In genomic region chr13:26186995-26187394, GRCh38 we compare ENCODE assay signal across 8 cellular contexts. TPM values are rescaled to one million over a fixed set of nuclear protein-coding genes. Genes with fewer than 3 reads are reported as not detected.
A peak's percentile ranks its signal among the peaks of the same experiment; 100 is the strongest.
DNase-seq lines count a peak whose midpoint lies in the region; ATAC-seq, FAIRE-seq and TF ChIP-seq lines count a peak whose summit lies in the region.

No MANE protein-coding gene starts in this region.

- intact Hi-C loops in Calu3 (cut with micrococcal nuclease; ENCODE audit: unreplicated experiment) (loop anchor here (1.0 to 10.0 kb wide), 2 partner anchors 188 to 309 kb away; no protein-coding TSS in a partner anchor), PC-9 (cut with micrococcal nuclease; ENCODE audit: unreplicated experiment) (loop anchor here (1.0 to 5.0 kb wide), 5 partner anchors 68 to 744 kb away; partner anchors contain the start of genes CDK8 and WASF3)

- H3K79me2 ChIP-seq in PC-9 (ENCODE audit: low read depth) = no peaks in the 10 kb centered on the region
- no peaks in the 10 kb centered on the region for H3K79me2 ChIP-seq in H1 (ENCODE audit: control insufficient read depth in 1 of 2, insufficient read depth in 2 of 2, low read length in 2 of 2)
- H3K79me2 ChIP-seq in osteoblast (ENCODE audit: insufficient read depth, low read length) = no peaks in the 10 kb centered on the region

- peak overlapping the region; percentile 84 for H3K4me3 Mint-ChIP-seq in Calu3 (ENCODE audit: low read depth, unreplicated experiment)

- peaks cover 4% of the 10 kb centered on the region; the same call in 1 of the 2 replicates for H3K23me2 ChIP-seq in H1 (ENCODE audit: low read depth, low read length)

- no peak for ATAC-seq in GM18858 (IDR thresholded peaks at IDR 0.05; ENCODE audit: unreplicated experiment)

- TF ChIP-seq CTCF in Calu3 (IDR thresholded peaks at IDR 0.05; ENCODE audit: unreplicated experiment) = no peak
- TF ChIP-seq CTCF in PC-9 (conservative IDR thresholded peaks at IDR 0.05) = no peak
- TF ChIP-seq CTCF in H1 (IDR thresholded peaks at IDR 0.05; ENCODE audit: control extremely low read depth in 1 of 3, insufficient read depth in 1 of 3, low read depth in 1 of 3, low read length in 3 of 3) = no peak
- no peak for TF ChIP-seq CTCF in osteoblast (IDR thresholded peaks at IDR 0.05; ENCODE audit: extremely low read depth, low read depth, low read length)

- H4K91ac ChIP-seq in H1 (replicated peaks; ENCODE audit: insufficient read length, low read length) = no peak overlapping the region

- H2AFZ ChIP-seq in PC-9 = peak overlapping the region; percentile 98
- H2AFZ ChIP-seq in H1 (ENCODE audit: low read length) = peak overlapping the region; percentile 96; the same call in 1 of the 2 replicates
- peak overlapping the region; percentile 72 for H2AFZ ChIP-seq in osteoblast (ENCODE audit: low read length)

- no peaks in the 10 kb centered on the region for H3K27me3 Mint-ChIP-seq in Calu3 (ENCODE audit: unreplicated experiment)

- H3K4me2 ChIP-seq in PC-9 = peak overlapping the region; percentile 93
- peak overlapping the region; percentile 64 to 82 for H3K4me2 ChIP-seq in H1 (ENCODE audit: insufficient read depth in 1 of 2, low read depth in 2 of 2, low read length in 2 of 2)
- peak overlapping the region; percentile 78 for H3K4me2 ChIP-seq in osteoblast (ENCODE audit: insufficient read depth, low read length)

- no peaks in the 10 kb centered on the region for H3K79me1 ChIP-seq in H1 (ENCODE audit: low read depth, low read length)

- 34% methylated on average over 12 of the region's 22 CpGs; no CpG with 5 or more reads in 1 of the 2 experiments for WGBS in H1 (ENCODE audit: extremely low coverage in 1 of 2, insufficient coverage in 1 of 2, insufficient read length in 1 of 2, insufficient replicate concordance in 2 of 2, low coverage in 1 of 2, low lambda C conversion rate in 2 of 2, missing lambda C conversion rate in 1 of 2), 2 experiments

- no peak overlapping the region for H2BK15ac ChIP-seq in H1 (ENCODE audit: low read length)

- no peaks in the 10 kb centered on the region for H3K9me2 ChIP-seq in PC-9 (ENCODE audit: insufficient read depth)

- TF ChIP-seq POLR2A in H1 (IDR thresholded peaks at IDR 0.05; ENCODE audit: control extremely low read depth in 1 of 2, low read depth in 2 of 2, low read length in 2 of 2) = no peak

- POLR2A ChIA-PET in PC-9 (lab: Charles Lee; ENCODE audit: unreplicated experiment) = no interaction called here
- POLR2A ChIA-PET in H1 (lab: Charles Lee; ENCODE audit: partially characterized antibody) = interaction anchor here (0.6 kb wide), 1 partner anchor 374 kb away, joined by 3 read pairs; no protein-coding TSS in a partner anchor

- no peak overlapping the region for H2BK20ac ChIP-seq in H1 (ENCODE audit: low read length)

- no peaks in the 10 kb centered on the region for H3K9me3 Mint-ChIP-seq in Calu3 (ENCODE audit: low read depth, unreplicated experiment)

- H3K36me3 ChIP-seq in PC-9 (ENCODE audit: low read depth) = no peaks in the 10 kb centered on the region
- H3K36me3 ChIP-seq in H1 (ENCODE audit: control insufficient read depth in 2 of 4, insufficient read depth in 4 of 4, low read length in 3 of 4) = no peaks in the 10 kb centered on the region
- H3K36me3 ChIP-seq in osteoblast (ENCODE audit: insufficient read depth, low read length) = no peaks in the 10 kb centered on the region

- peak overlapping the region in 2 of 4 experiments; percentile 38 to 56; a peak in 4 of 7 replicates for H3K9ac ChIP-seq in H1 (replicated peaks in 1 of 4; ENCODE audit: extremely low read depth in 1 of 4, low read depth in 3 of 4, low read length in 3 of 4)

- no peaks in the 10 kb centered on the region for H3F3A ChIP-seq in PC-9 (ENCODE audit: insufficient read depth, low read depth)

- peaks cover 17% of the 10 kb centered on the region for H3K36me3 Mint-ChIP-seq in Calu3 (ENCODE audit: insufficient read depth, unreplicated experiment)

- DNase-seq in Calu3 (peak; percentile 1), PC-9 (peak in 1 of 2 experiments; percentile 4), H1 (ENCODE audit: low read depth in 1 of 2, low spot score in 2 of 2) (no peak), osteoblast (ENCODE audit: insufficient read length, low spot score, missing footprints) (no peak), COR-L47 (lab: John Stamatoyannopoulos, UW) (no peak), HT-29 (ENCODE audit: low spot score) (no peak), amniotic stem cell (lab: John Stamatoyannopoulos, UW) (no peak)

- TF ChIP-seq EP300 in H1 (IDR thresholded peaks at IDR 0.05; ENCODE audit: borderline replicate concordance in 1 of 2, low read depth in 2 of 2, low read length in 2 of 2) = no peak

- H2AK5ac ChIP-seq in H1 (ENCODE audit: low read depth, low read length) = no peak overlapping the region

- no peaks in the 10 kb centered on the region for H3K9me3 ChIP-seq in PC-9 (ENCODE audit: insufficient read depth, low read depth)
- no peaks in the 10 kb centered on the region for H3K9me3 ChIP-seq in H1 (ENCODE audit: insufficient read depth in 2 of 2, low read depth in 1 of 2, low read length in 1 of 2)
- H3K9me3 ChIP-seq in osteoblast (ENCODE audit: low read depth, low read length) = no peaks in the 10 kb centered on the region

- H4K20me1 ChIP-seq in PC-9 (ENCODE audit: insufficient read depth) (no peaks in the 10 kb centered on the region), H1 (replicated peaks in 1 of 2; ENCODE audit: control insufficient read depth in 1 of 2, insufficient read depth in 2 of 2, low read length in 2 of 2) (no peaks in the 10 kb centered on the region), osteoblast (ENCODE audit: insufficient read depth, low read length) (no peaks in the 10 kb centered on the region)

- no peaks in the 10 kb centered on the region for H3K4me1 Mint-ChIP-seq in Calu3 (ENCODE audit: low read depth, unreplicated experiment)

- no peak for FAIRE-seq in H1 (lab: Jason Lieb, UNC)

- CTCF ChIA-PET in Calu3 (lab: Charles Lee) (interaction anchor here (0.9 to 2.7 kb wide), 2 partner anchors 310 to 512 kb away, joined by 5 to 41 read pairs; no protein-coding TSS in a partner anchor), PC-9 (lab: Charles Lee) (interaction anchor here (0.7 to 4.0 kb wide), 3 partner anchors 35 to 308 kb away, joined by 4 to 33 read pairs (median 6); partner anchors contain the start of gene RNF6), H1 (lab: Charles Lee; ENCODE audit: partially characterized antibody) (interaction anchor here (0.7 to 3.5 kb wide), 8 partner anchors 9 to 514 kb away, joined by 3 to 25 read pairs (median 4); no protein-coding TSS in a partner anchor)

- H4K8ac ChIP-seq in H1 (ENCODE audit: extremely low read depth, insufficient read depth, low read length) = no peak overlapping the region

- H3K27ac ChIP-seq in PC-9 = no peak overlapping the region
- no peak overlapping the region for H3K27ac ChIP-seq in H1 (ENCODE audit: low read depth, low read length)
- H3K27ac ChIP-seq in osteoblast (ENCODE audit: low read depth, low read length) = no peak overlapping the region

- no peak overlapping the region for H2BK12ac ChIP-seq in H1 (ENCODE audit: low read depth, low read length)

- H2BK5ac ChIP-seq in H1 (ENCODE audit: low read depth, low read length) = no peak overlapping the region

- BruUV-seq in Calu3 (replicated peaks; lab: Mats Ljungman, UMichigan) (no TSS peak), PC-9 (replicated peaks; lab: Mats Ljungman, UMichigan) (TSS peak; percentile 72)

- H3K4me3 ChIP-seq in PC-9 (peak overlapping the region; percentile 77), H1 (ENCODE audit: extremely low read depth in 1 of 4, insufficient read depth in 2 of 4, low read depth in 3 of 4, low read length in 4 of 4) (peak overlapping the region; percentile 49 to 73 (median 52)), osteoblast (ENCODE audit: insufficient read depth, low read length) (peak overlapping the region; percentile 87)

- no peak overlapping the region for H3K23ac ChIP-seq in H1 (ENCODE audit: insufficient read length)

- peak overlapping the region; percentile 6 for H4K5ac ChIP-seq in H1 (ENCODE audit: insufficient read length, low read depth, low read length)

- H3K56ac ChIP-seq in H1 (replicated peaks; ENCODE audit: insufficient read length, low read depth, low read length) = peak overlapping the region; percentile 24

- TF ChIP-seq RAD21 in H1 (IDR thresholded peaks at IDR 0.05 in 1 of 2, conservative IDR thresholded peaks at IDR 0.05 in 1 of 2; ENCODE audit: low read depth in 2 of 2, low read length in 2 of 2) = no peak

- peak overlapping the region; percentile 60 for H3K27ac Mint-ChIP-seq in Calu3 (ENCODE audit: unreplicated experiment)

- H3K18ac ChIP-seq in H1 (ENCODE audit: extremely low read depth, low read length) = no peak overlapping the region; the same call in 1 of the 2 replicates

- H3K4me1 ChIP-seq in PC-9 (replicated peaks; ENCODE audit: insufficient read depth) (no peaks in the 10 kb centered on the region), H1 (replicated peaks in 1 of 4; ENCODE audit: control insufficient read depth in 3 of 4, insufficient read depth in 4 of 4, low read length in 3 of 4) (peaks cover 0 to 4% (median 1%) of the 10 kb centered on the region in 4 experiments; a peak in 2 of 7 replicates), osteoblast (ENCODE audit: insufficient read depth, low read length) (peaks cover 5% of the 10 kb centered on the region)

- no peak overlapping the region for H3K14ac ChIP-seq in H1 (ENCODE audit: insufficient read length)

- H3K4ac ChIP-seq in H1 (replicated peaks; ENCODE audit: insufficient read length, low read depth, low read length) = no peak overlapping the region

- H2BK120ac ChIP-seq in H1 (replicated peaks; ENCODE audit: low read depth, low read length) = no peak overlapping the region

- H3K27me3 ChIP-seq in PC-9 (ENCODE audit: insufficient read depth, low read depth) (no peaks in the 10 kb centered on the region), H1 (replicated peaks in 1 of 4; ENCODE audit: control insufficient read depth in 3 of 4, extremely low read depth in 1 of 4, insufficient read depth in 3 of 4, low read length in 3 of 4) (peaks cover 0 to 7% (median 1%) of the 10 kb centered on the region in 4 experiments; a peak in 4 of 7 replicates), osteoblast (ENCODE audit: insufficient read depth, low read length) (no peaks in the 10 kb centered on the region)

TF ChIP-seq in H1, 55 proteins besides CTCF, POLR2A, EP300 and RAD21:
- TF ChIP-seq ASH2L (IDR thresholded peaks at IDR 0.05; ENCODE audit: low read length) (peak; percentile 10), TAF1 (IDR thresholded peaks at IDR 0.05; ENCODE audit: low read depth, low read length) (no peak)

RNA-seq across cellular contexts. Expression of gene RNF6, which starts 35.1 kb away (rescaled TPM):
- total RNA-seq in Calu3 (2022) = 26.6 and 28.9 TPM in 2 replicates
- total RNA-seq in PC-9 (2021) = 19.2 and 30.3 TPM in 2 replicates
- total RNA-seq in H1 (2021; fragmentation: NEBNext Ultra II Directional; extraction: Animal tissue kit (Norgen Biotek cat#: 25700)) = 13.8 and 15.0 TPM in 2 replicates
- 3.1 and 4.0 TPM in 2 replicates for polyA plus RNA-seq in H1 (2011; rRNA removed)
- polyA plus RNA-seq in H1 (2011; cell fraction: cytosol; rRNA removed) = 5.1 TPM
- polyA plus RNA-seq in H1 (2011; cell fraction: nucleus; rRNA removed) = 4.7 TPM
- 6.7 to 8.2 TPM (median 7.4 TPM) in 4 replicates for polyA plus RNA-seq in H1 (2012, experiment 1 of 2)
- polyA plus RNA-seq in H1 (2012, experiment 2 of 2) = 0.37 TPM
- 8.9 TPM for polyA plus RNA-seq in H1 (2013, experiment 1 of 2)
- polyA plus RNA-seq in H1 (2013, experiment 2 of 2) = 9.2 TPM
- polyA minus RNA-seq in H1 (2011; rRNA and poly(A)+ RNA removed) = 12.4 and 20.0 TPM in 2 replicates
- 8.1 TPM for polyA minus RNA-seq in H1 (2011; cell fraction: cytosol; rRNA and poly(A)+ RNA removed)
- 36.3 TPM for polyA minus RNA-seq in H1 (2011; cell fraction: nucleus; rRNA and poly(A)+ RNA removed)
- total RNA-seq in osteoblast = 38.9 and 52.5 TPM in 2 replicates
- total RNA-seq in HT-29 (2014; rRNA removed; shearing (Covaris generic)) = 50.3 and 55.6 TPM in 2 replicates
